ENCODE assay signal across 8 cellular contexts in the genomic region with DNA sequence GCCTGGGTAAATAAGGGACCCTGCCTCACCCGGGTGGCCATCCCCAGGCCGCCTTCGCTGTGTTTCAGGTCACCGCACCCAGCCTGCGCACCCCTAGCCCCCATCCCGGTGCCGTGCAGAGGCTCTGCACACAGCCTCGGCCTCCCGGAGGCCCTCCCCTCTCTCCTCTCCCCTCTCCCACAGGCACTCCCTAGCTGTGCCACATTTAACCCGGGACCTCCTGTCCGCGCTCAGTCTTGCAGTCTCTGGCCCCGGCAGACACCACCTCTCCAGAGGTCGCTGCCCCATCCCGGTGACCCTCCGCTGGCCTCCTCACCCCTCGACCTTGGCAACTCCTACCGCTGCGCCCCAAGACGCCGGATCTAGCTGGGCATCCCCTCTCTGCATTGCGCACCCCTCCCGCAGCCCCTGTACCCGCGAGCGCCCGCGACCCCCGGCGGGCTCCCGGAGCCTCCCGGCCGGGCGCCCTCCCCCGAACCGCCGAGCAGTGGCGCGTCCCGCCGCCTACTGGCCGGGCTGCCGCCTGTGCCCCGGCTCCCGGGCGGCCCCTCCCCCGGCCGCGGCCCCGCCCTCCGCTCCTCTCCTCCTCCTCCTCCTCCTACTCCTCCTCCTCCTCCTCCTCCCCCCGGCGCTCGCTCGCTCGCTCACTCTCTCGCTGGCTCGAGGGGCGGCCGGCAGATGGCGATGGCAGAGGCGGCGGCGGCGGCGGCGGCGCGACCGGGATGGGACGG. TPM values are rescaled to one million over a fixed set of nuclear protein-coding genes. Genes with fewer than 3 reads are reported as not detected.
DNase-seq lines count a peak whose midpoint lies in the region; ATAC-seq and TF ChIP-seq lines count a peak whose summit lies in the region.

Gene TMEM132B, plus strand, starts transcription at position 647 of the 731 bp plus-strand sequence.

- H3K27me3 ChIP-seq in Karpas-422 (ENCODE audit: low read length): no peaks in the 10 kb centered on the region
- H3K27me3 ChIP-seq in kidney epithelial cell (ENCODE audit: control insufficient read depth, insufficient read depth, low read length): peaks cover 66% of the 10 kb centered on the region

- no peak within 1 kb of the TSS for H3K27ac Mint-ChIP-seq in central memory CD8-positive, alpha-beta T cell (ENCODE audit: low read depth)

- no peaks in the 10 kb centered on the region for H3K79me2 ChIP-seq in Karpas-422 (ENCODE audit: low read length)

- H2AFZ ChIP-seq in Karpas-422 (ENCODE audit: low read length): no peak within 1 kb of the TSS

- H3K9me3 ChIP-seq in Karpas-422 (ENCODE audit: low read length): no peaks in the 10 kb centered on the region

- no peaks in the 10 kb centered on the region for H3K36me3 ChIP-seq in Karpas-422 (ENCODE audit: insufficient read depth, low read length)
- no peaks in the 10 kb centered on the region for H3K36me3 ChIP-seq in kidney epithelial cell (ENCODE audit: control insufficient read depth, insufficient read depth, low read length)

- H3K9ac ChIP-seq in Karpas-422 (ENCODE audit: low read length): no peak within 1 kb of the TSS

- no peak within 1 kb of the TSS for H3K27ac ChIP-seq in Karpas-422 (ENCODE audit: low read length)

- DNase-seq in C1 segment of cervical spinal cord (lab: John Stamatoyannopoulos, UW) (peak in 13 of 14 donors; percentile 5 to 73 (median 36)), Karpas-422 (peak; percentile 94), kidney epithelial cell (ENCODE audit: low read depth) (no peak)
- DNase-seq in central memory CD8-positive, alpha-beta T cell (ENCODE audit: low spot score in 2 of 2): no peak
- DNase-seq in stimulated activated CD4-positive, alpha-beta T cell treated with anti-CD3 and anti-CD28 coated beads, Interleukin-4, amount 100 ng/mL, for 1 hour: peak; percentile 25

- 0 out of 2 replicates have a peak, but pooled peaks cover 7% of the 10 kb centered on the region for H4K20me1 ChIP-seq in Karpas-422 (ENCODE audit: insufficient read depth, low read depth, low read length)

- peaks cover 5% of the 10 kb centered on the region for H3K4me1 Mint-ChIP-seq in central memory CD8-positive, alpha-beta T cell

- H3K4me3 Mint-ChIP-seq in central memory CD8-positive, alpha-beta T cell: peak within 1 kb of the TSS; percentile 29

- TF ChIP-seq CTCF in kidney epithelial cell (IDR thresholded peaks at IDR 0.05; ENCODE audit: insufficient read depth, low read length, poor library complexity, severe bottlenecking): no peak

- H3K36me3 Mint-ChIP-seq in central memory CD8-positive, alpha-beta T cell (ENCODE audit: insufficient read depth): no peaks in the 10 kb centered on the region

- H3K27me3 Mint-ChIP-seq in central memory CD8-positive, alpha-beta T cell: peaks cover 83% of the 10 kb centered on the region

- H3K4me1 ChIP-seq in Karpas-422 (ENCODE audit: low read length): peaks cover 20% of the 10 kb centered on the region

- ATAC-seq in GM19372 (IDR thresholded peaks at IDR 0.05; ENCODE audit: low read depth, unreplicated experiment) (peak; percentile 52), SK-N-SH treated with all-trans-retinoic acid at 6 μM for 48 hours (peak; percentile 48), GM21515 (IDR thresholded peaks at IDR 0.05; ENCODE audit: unreplicated experiment) (no peak)
- ATAC-seq in central memory CD8-positive, alpha-beta T cell (replicated peaks; ENCODE audit: extremely low read depth, poor library complexity, severe bottlenecking): no peak

- no peaks in the 10 kb centered on the region for H3K9me2 ChIP-seq in Karpas-422 (replicated peaks; ENCODE audit: insufficient read depth, low read length)

- H3K4me3 ChIP-seq in Karpas-422 (ENCODE audit: low read length) (0 out of 2 replicates have a peak within 1 kb of the TSS, but pooled peaks have one; percentile 30), kidney epithelial cell (ENCODE audit: low read depth, low read length) (peak within 1 kb of the TSS; percentile 29)

- no peaks in the 10 kb centered on the region for H3K9me3 Mint-ChIP-seq in central memory CD8-positive, alpha-beta T cell

- no peak within 1 kb of the TSS for H3K4me2 ChIP-seq in Karpas-422 (ENCODE audit: low read depth, low read length, poor library complexity, severe bottlenecking)

TF ChIP-seq in SK-N-SH treated with all-trans-retinoic acid at 6 μM for 48 hours, 23 proteins besides CTCF, POLR2A, EP300 and RAD21:
- no peak for TF ChIP-seq CSDC2 (CRISPR knock-in tag; IDR thresholded peaks at IDR 0.05)
- TF ChIP-seq TSHZ2 (CRISPR knock-in tag; IDR thresholded peaks at IDR 0.05): no peak
- no peak for TF ChIP-seq ARNTL (CRISPR knock-in tag; IDR thresholded peaks at IDR 0.05; ENCODE audit: borderline replicate concordance, low read depth)
- no peak for TF ChIP-seq TOX (CRISPR knock-in tag; IDR thresholded peaks at IDR 0.05; ENCODE audit: borderline replicate concordance)
- TF ChIP-seq TCF4 (CRISPR knock-in tag; IDR thresholded peaks at IDR 0.05; ENCODE audit: borderline replicate concordance): no peak
- TF ChIP-seq BACH2 (CRISPR knock-in tag; IDR thresholded peaks at IDR 0.05; ENCODE audit: borderline replicate concordance): no peak
- no peak for TF ChIP-seq ZC3H10 (CRISPR knock-in tag; IDR thresholded peaks at IDR 0.05)
- TF ChIP-seq ISL1 (CRISPR knock-in tag; IDR thresholded peaks at IDR 0.05): no peak
- TF ChIP-seq RARB (CRISPR knock-in tag; IDR thresholded peaks at IDR 0.05): no peak
- TF ChIP-seq, protein P1, sequence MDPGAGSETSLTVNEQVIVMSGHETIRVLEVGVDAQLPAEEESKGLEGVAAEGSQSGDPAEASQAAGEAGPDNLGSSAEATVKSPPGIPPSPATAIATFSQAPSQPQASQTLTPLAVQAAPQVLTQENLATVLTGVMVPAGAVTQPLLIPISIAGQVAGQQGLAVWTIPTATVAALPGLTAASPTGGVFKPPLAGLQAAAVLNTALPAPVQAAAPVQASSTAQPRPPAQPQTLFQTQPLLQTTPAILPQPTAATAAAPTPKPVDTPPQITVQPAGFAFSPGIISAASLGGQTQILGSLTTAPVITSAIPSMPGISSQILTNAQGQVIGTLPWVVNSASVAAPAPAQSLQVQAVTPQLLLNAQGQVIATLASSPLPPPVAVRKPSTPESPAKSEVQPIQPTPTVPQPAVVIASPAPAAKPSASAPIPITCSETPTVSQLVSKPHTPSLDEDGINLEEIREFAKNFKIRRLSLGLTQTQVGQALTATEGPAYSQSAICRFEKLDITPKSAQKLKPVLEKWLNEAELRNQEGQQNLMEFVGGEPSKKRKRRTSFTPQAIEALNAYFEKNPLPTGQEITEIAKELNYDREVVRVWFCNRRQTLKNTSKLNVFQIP (CRISPR knock-in tag; IDR thresholded peaks at IDR 0.05; ENCODE audit: borderline replicate concordance, low read depth): no peak
- no peak for TF ChIP-seq PATZ1 (CRISPR knock-in tag; IDR thresholded peaks at IDR 0.05; ENCODE audit: borderline replicate concordance)
- TF ChIP-seq CREB5 (CRISPR knock-in tag; IDR thresholded peaks at IDR 0.05; ENCODE audit: low read depth): no peak
- no peak for TF ChIP-seq SNAI2 (CRISPR knock-in tag; IDR thresholded peaks at IDR 0.05)

RNA-seq across cellular contexts. Expression of gene TMEM132B, which starts in this region (rescaled TPM):
- 0.48 and 0.65 TPM in 2 replicates for total RNA-seq in Karpas-422 (2014; rRNA removed; shearing (Covaris generic); ENCODE audit: low replicate concordance)
- 0.07 and 0.17 TPM in 2 replicates for total RNA-seq in kidney epithelial cell

Comparison
In these comparisons a context has a peak if more than half of its experiments do, and no peak if none do; other contexts are left out.
1. Peak in DNase-seq and H3K4me3 ChIP-seq in Karpas-422; RNA of the gene not detected or under 1 TPM.
2. DNase-seq: peak in C1 segment of cervical spinal cord (13 of 14) and stimulated activated CD4-positive, alpha-beta T cell treated with anti-CD3 and anti-CD28 coated beads, Interleukin-4, amount 100 ng/mL, for 1 hour (single experiment); none in central memory CD8-positive, alpha-beta T cell (0 of 2) and kidney epithelial cell (single experiment).
3. ATAC-seq: peak in GM19372 (single experiment) and SK-N-SH treated with all-trans-retinoic acid at 6 μM for 48 hours (single experiment); none in central memory CD8-positive, alpha-beta T cell (single experiment) and GM21515 (single experiment).